In genomic region chr5:175102717-175103116, GRCh38 we compare ENCODE assay signal across 10 cellular contexts.
"Had no signal": no experiment of that assay in that cellular context is flagged by ENCODE, and none has a peak within 500 bp of the region (broad histone marks: within the 10 kb centered on the region; RNA-seq: fewer than 3 reads in every experiment).

No MANE protein-coding gene starts in this region.

- H3K4me1 ChIP-seq: HAP-1 had no signal

- FAIRE-seq: H54 had no signal

- DNase-seq: GM23248, GOT3, H7, H9, HCEC 1CT, HFFc6 had no signal

- H3K4me3 ChIP-seq: GM23248, GM23338, HAP-1 had no signal

- H2AFZ ChIP-seq: GM23248, GM23338 had no signal

- H3K4me2 ChIP-seq: GM23338 had no signal

- H3K36me3 ChIP-seq: HAP-1 had no signal

- H3K9me3 ChIP-seq: HAP-1 had no signal

- ATAC-seq: GM23338, HCT116 had no signal

- H3K9ac ChIP-seq: GM23248 had no signal

- H3K27ac ChIP-seq: GM23248 had no signal
